ENCODE assay signal across 27 cellular contexts in the genomic region with DNA sequence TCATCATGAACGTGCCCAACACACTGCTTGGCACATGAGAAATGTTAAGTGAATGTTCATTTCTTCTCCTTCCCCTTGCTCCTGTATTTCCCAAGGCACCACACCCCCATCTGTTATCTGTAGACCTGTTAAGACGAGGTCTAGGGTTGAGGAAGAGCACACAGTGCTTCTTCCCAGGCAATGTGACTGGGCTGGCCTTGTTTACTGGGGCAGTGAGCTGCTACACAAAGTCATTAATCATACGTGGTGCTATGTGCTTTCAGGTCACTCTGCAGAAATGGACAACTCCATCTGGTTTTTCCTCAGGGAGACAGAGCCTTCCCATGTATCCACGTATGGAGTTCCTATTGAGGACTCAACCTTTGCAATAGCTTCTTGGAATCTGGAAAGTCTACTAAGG.
"Had no signal": no experiment of that assay in that cellular context is flagged by ENCODE, and none has a peak within 500 bp of the region (broad histone marks: within the 10 kb centered on the region; RNA-seq: fewer than 3 reads in every experiment).

No MANE protein-coding gene starts in this region.

- ATAC-seq: natural killer cell; right cardiac atrium; sciatic nerve; stimulated activated naive B cell treated with anti-CD40 and anti-IgM and Interleukin-4, amounts not matched to agents 10 μg/mL and 1 μg/mL and 100 μg/mL, for 72 hours; stimulated activated naive CD8-positive, alpha-beta T cell treated with anti-CD3 and anti-CD28 coated beads, Interleukin-15, Interleukin-2, amounts not matched to agents 100 U/mL and 50 U/mL, for 24 hours had no signal

- H3K36me3 ChIP-seq: left ventricle myocardium inferior, neural progenitor cell, neutrophil, thyroid gland, transverse colon, upper lobe of left lung had no signal

- H3K79me2 ChIP-seq: parathyroid adenoma had no signal

- H3K27me3 ChIP-seq: neural progenitor cell, neutrophil, stomach, testis, thyroid gland, transverse colon, upper lobe of left lung had no signal

- H2AFZ ChIP-seq: neural progenitor cell, parathyroid adenoma had no signal

- H3K27ac ChIP-seq: left ventricle myocardium inferior, neural progenitor cell, neutrophil, parathyroid adenoma, skin epidermis, stomach, testis, thyroid gland, transverse colon, upper lobe of left lung had no signal

- H3K9me3 Mint-ChIP-seq: naive B cell, natural killer cell, neural progenitor cell had no signal

- H3K27ac Mint-ChIP-seq: mesothelial cell of epicardium; natural killer cell; nephron progenitor cell; neural progenitor cell; stimulated activated naive B cell treated with anti-CD40 and anti-IgM and Interleukin-4, amounts not matched to agents 10 μg/mL and 1 μg/mL and 100 μg/mL, for 72 hours had no signal

- H3K4me3 Mint-ChIP-seq: mesothelial cell of epicardium; naive B cell; natural killer cell; nephron progenitor cell; neural progenitor cell; stimulated activated naive B cell treated with anti-CD40 and anti-IgM and Interleukin-4, amounts not matched to agents 10 μg/mL and 1 μg/mL and 100 μg/mL, for 72 hours had no signal

- H3K27me3 Mint-ChIP-seq: naive B cell; stimulated activated naive B cell treated with anti-CD40 and anti-IgM and Interleukin-4, amounts not matched to agents 10 μg/mL and 1 μg/mL and 100 μg/mL, for 72 hours had no signal

- H3K4me1 ChIP-seq: left ventricle myocardium inferior, neural progenitor cell, parathyroid adenoma, stomach, testis, thyroid gland, transverse colon, upper lobe of left lung had no signal

- H3K4me1 Mint-ChIP-seq: mesothelial cell of epicardium, naive B cell, nephron progenitor cell, neural progenitor cell had no signal

- H3K9ac ChIP-seq: neural progenitor cell, parathyroid adenoma had no signal

- H3K4me2 ChIP-seq: neural progenitor cell had no signal

- H3K9me3 ChIP-seq: left ventricle myocardium inferior, neutrophil, stomach, testis, thyroid gland, transverse colon, upper lobe of left lung had no signal

- H3K4me3 ChIP-seq: left ventricle myocardium inferior, lung, neural progenitor cell, skin epidermis, stomach, testis, thyroid gland, transverse colon, upper lobe of left lung had no signal

- DNase-seq: islet precursor cell; left ventricle myocardium inferior; mesendoderm; naive B cell; natural killer cell; nephron progenitor cell; occipital lobe; retina; stimulated activated CD4-positive, alpha-beta T cell treated with anti-CD3 and anti-CD28 coated beads, Interleukin-12 subunit alpha, Interleukin-12 subunit beta, amount 100 ng/mL, for 4 hours; stimulated activated CD4-positive, alpha-beta T cell treated with anti-CD3 and anti-CD28 coated beads, Interleukin-15, amount 100 ng/mL, for 24 hours; stimulated activated CD4-positive, alpha-beta T cell treated with anti-CD3 and anti-CD28 coated beads, Interleukin-2, amount 100 ng/mL, for 24 hours; stimulated activated CD4-positive, alpha-beta T cell treated with anti-CD3 and anti-CD28 coated beads, Interleukin-4, amount 100 ng/mL, for 1 hour; stimulated activated naive B cell treated with anti-CD40 and anti-IgM and Interleukin-4, amounts not matched to agents 10 μg/mL and 1 μg/mL and 100 μg/mL, for 72 hours; stimulated activated naive CD8-positive, alpha-beta T cell treated with anti-CD3 and anti-CD28 coated beads, Interleukin-15, Interleukin-2, amounts not matched to agents 100 U/mL and 50 U/mL, for 24 hours; stomach; testis; thyroid gland; transverse colon; upper lobe of left lung had no signal
